In the genomic region with DNA sequence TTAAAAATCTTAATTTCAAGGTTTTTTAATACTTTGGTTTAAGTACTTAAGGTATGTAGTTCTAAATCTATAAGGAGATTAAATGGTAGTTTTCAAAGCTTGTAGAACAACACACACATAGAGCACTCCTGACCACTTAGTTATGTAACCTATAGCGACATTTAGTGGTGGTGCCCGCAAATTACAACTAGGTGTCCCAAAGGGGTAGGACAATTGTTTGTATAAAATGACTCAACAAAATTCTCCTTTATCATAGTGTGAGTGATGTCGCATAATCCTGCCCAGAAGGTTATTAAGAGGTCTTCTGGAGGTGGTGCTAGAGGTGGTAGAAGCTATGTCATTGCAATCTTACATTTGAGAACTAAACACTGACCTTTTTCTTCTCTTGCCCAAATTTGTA, we compare ENCODE assay signal across 8 cellular contexts.
DNase-seq lines count a peak whose midpoint lies in the region; ATAC-seq and TF ChIP-seq lines count a peak whose summit lies in the region.

No MANE protein-coding gene starts in this region.

- H3K27me3 ChIP-seq in KMS-11 (ENCODE audit: insufficient read depth, low read depth) (no peaks in the 10 kb centered on the region), neural progenitor cell (no peaks in the 10 kb centered on the region)

- H3K9me3 ChIP-seq in OCI-LY7 (ENCODE audit: low read length), result no peaks in the 10 kb centered on the region
- H3K9me3 ChIP-seq in neural progenitor cell (ENCODE audit: low read depth), result no peaks in the 10 kb centered on the region

- H4K20me1 ChIP-seq in KMS-11 (ENCODE audit: insufficient read depth), result no peaks in the 10 kb centered on the region
- H4K20me1 ChIP-seq in OCI-LY7 (ENCODE audit: insufficient read depth, low read length), result no peaks in the 10 kb centered on the region
- no peaks in the 10 kb centered on the region for H4K20me1 ChIP-seq in neural progenitor cell (ENCODE audit: low read depth)

- no TSS peak for BruUV-seq in OCI-LY7 (replicated peaks; lab: Mats Ljungman, UMichigan)

- no peaks in the 10 kb centered on the region for H3K9me3 Mint-ChIP-seq in activated T-cell treated with anti-CD3 and anti-CD28 coated beads, Interleukin-2, amount 50 U/mL, for 72 hours
- peaks cover 3% of the 10 kb centered on the region for H3K9me3 Mint-ChIP-seq in neural progenitor cell

- CTCF ChIA-PET in OCI-LY7 (lab: Charles Lee; ENCODE audit: unreplicated experiment), result interaction anchor here (0.6 to 2.4 kb wide), 2 partner anchors 373 to 377 kb away, joined by 3 to 16 read pairs; partner anchors contain the start of gene RASGEF1B

- DNase-seq in DMS53 treated with DMSO at 0.1 percent for 48 hours (lab: John Stamatoyannopoulos, UW; ENCODE audit: unreplicated experiment) (peak; percentile 78), OCI-LY7 (ENCODE audit: low spot score) (peak; percentile 86), fibroblast of the conjunctiva (ENCODE audit: low read depth) (peak; percentile 40), neural progenitor cell (ENCODE audit: low spot score) (peak; percentile 84), superior temporal gyrus (ENCODE audit: extremely low spot score) (peak; percentile 94)
- DNase-seq in activated T-cell treated with anti-CD3 and anti-CD28 coated beads, Interleukin-2, amount 50 U/mL, for 72 hours, result peak; percentile 73 to 76

- H3K79me2 ChIP-seq in KMS-11 (ENCODE audit: insufficient read depth, low read depth) (no peaks in the 10 kb centered on the region), OCI-LY7 (ENCODE audit: insufficient read depth, low read depth, low read length) (no peaks in the 10 kb centered on the region), neural progenitor cell (ENCODE audit: low read depth) (no peaks in the 10 kb centered on the region)

- H3F3A ChIP-seq in neural progenitor cell (ENCODE audit: low read depth), result no peaks in the 10 kb centered on the region

- H3K4me3 Mint-ChIP-seq in activated T-cell treated with anti-CD3 and anti-CD28 coated beads, Interleukin-2, amount 50 U/mL, for 72 hours, result no peak overlapping the region
- H3K4me3 Mint-ChIP-seq in neural progenitor cell, result no peak overlapping the region

- H3K36me3 ChIP-seq in KMS-11 (ENCODE audit: insufficient read depth), result no peaks in the 10 kb centered on the region
- H3K36me3 ChIP-seq in OCI-LY7 (ENCODE audit: insufficient read depth, low read length), result no peaks in the 10 kb centered on the region
- no peaks in the 10 kb centered on the region for H3K36me3 ChIP-seq in neural progenitor cell

- H3K4me1 ChIP-seq in KMS-11 (ENCODE audit: low read depth, poor library complexity, severe bottlenecking) (peaks cover 19% of the 10 kb centered on the region), OCI-LY7 (ENCODE audit: insufficient read depth, low read length, poor library complexity, severe bottlenecking) (peaks cover 4% of the 10 kb centered on the region), neural progenitor cell (peaks cover 4% of the 10 kb centered on the region)

- TF ChIP-seq CTCF in KMS-11 (conservative IDR thresholded peaks at IDR 0.05; ENCODE audit: low read depth, low read length) (peak; percentile 94), OCI-LY7 (conservative IDR thresholded peaks at IDR 0.05; ENCODE audit: low read length) (peak; percentile 96), neural progenitor cell (IDR thresholded peaks at IDR 0.05) (peak; percentile 89)

- H3K36me3 Mint-ChIP-seq in activated T-cell treated with anti-CD3 and anti-CD28 coated beads, Interleukin-2, amount 50 U/mL, for 72 hours (ENCODE audit: insufficient read depth in 2 of 2), result no peaks in the 10 kb centered on the region
- H3K36me3 Mint-ChIP-seq in neural progenitor cell, result no peaks in the 10 kb centered on the region

- H3K4me3 ChIP-seq in KMS-11 (IDR thresholded peaks at IDR 0.05; ENCODE audit: insufficient read depth, low read depth, low read length), result no peak overlapping the region
- no peak overlapping the region for H3K4me3 ChIP-seq in OCI-LY7 (ENCODE audit: low read depth, low read length, poor library complexity, severe bottlenecking)
- no peak overlapping the region for H3K4me3 ChIP-seq in neural progenitor cell

- ATAC-seq in GM21786 (IDR thresholded peaks at IDR 0.05; ENCODE audit: unreplicated experiment), result peak; percentile 80
- peak; percentile 88 to 93 for ATAC-seq in activated T-cell treated with anti-CD3 and anti-CD28 coated beads, Interleukin-2, amount 50 U/mL, for 72 hours (replicated peaks in 1 of 2)

- POLR2A ChIA-PET in OCI-LY7 (lab: Charles Lee), result interaction anchor here (0.9 kb wide), 1 partner anchor 372 kb away, joined by 5 read pairs; the partner anchor contains the start of gene RASGEF1B

- intact Hi-C loops in OCI-LY7 (cut with micrococcal nuclease; ENCODE audit: unreplicated experiment), result loop anchor here (1.0 to 10.0 kb wide), 6 partner anchors 240 to 1490 kb away; no protein-coding TSS in a partner anchor

- H3K9ac ChIP-seq in KMS-11, result no peak overlapping the region
- no peak overlapping the region for H3K9ac ChIP-seq in neural progenitor cell

- peaks cover 6% of the 10 kb centered on the region for H3K27me3 Mint-ChIP-seq in activated T-cell treated with anti-CD3 and anti-CD28 coated beads, Interleukin-2, amount 50 U/mL, for 72 hours (ENCODE audit: low read depth)
- H3K27me3 Mint-ChIP-seq in neural progenitor cell (ENCODE audit: insufficient read depth, low read depth), result no peaks in the 10 kb centered on the region

- no peak overlapping the region for H3K27ac Mint-ChIP-seq in activated T-cell treated with anti-CD3 and anti-CD28 coated beads, Interleukin-2, amount 50 U/mL, for 72 hours
- H3K27ac Mint-ChIP-seq in neural progenitor cell, result no peak overlapping the region

- H3K27ac ChIP-seq in KMS-11 (no peak overlapping the region), OCI-LY7 (ENCODE audit: low read depth, low read length, poor library complexity, severe bottlenecking) (no peak overlapping the region), neural progenitor cell (no peak overlapping the region)

- H2AFZ ChIP-seq in KMS-11 (ENCODE audit: low read depth) (peak overlapping the region; percentile 5; the same call in 1 of the 2 replicates), OCI-LY7 (ENCODE audit: low read length) (no peak overlapping the region), neural progenitor cell (replicated peaks) (peak overlapping the region; percentile 30)

- H3K4me2 ChIP-seq in KMS-11 (0 out of 2 replicates have a peak overlapping the region, but pooled peaks have one; percentile 1), OCI-LY7 (ENCODE audit: low read length) (no peak overlapping the region), neural progenitor cell (no peak overlapping the region)

- H3K4me1 Mint-ChIP-seq in activated T-cell treated with anti-CD3 and anti-CD28 coated beads, Interleukin-2, amount 50 U/mL, for 72 hours (ENCODE audit: low read depth), result peaks cover 11% of the 10 kb centered on the region
- H3K4me1 Mint-ChIP-seq in neural progenitor cell, result peaks cover 3% of the 10 kb centered on the region

- no peaks in the 10 kb centered on the region for H3K9me2 ChIP-seq in OCI-LY7 (ENCODE audit: insufficient read depth, low read length)

Comparison
In these comparisons a context has a peak if more than half of its experiments do, and no peak if none do; other contexts are left out.
1. DNase-seq: peak in every context shown above with its lines; median percentile 94 in superior temporal gyrus; 86 in OCI-LY7; 84 in neural progenitor cell; 78 in DMS53 treated with DMSO at 0.1 percent for 48 hours; 74 in activated T-cell treated with anti-CD3 and anti-CD28 coated beads, Interleukin-2, amount 50 U/mL, for 72 hours; 40 in fibroblast of the conjunctiva.